ENCODE assay signal across 8 cellular contexts in genomic region chr17:35578195-35578928, GRCh38. TPM values are rescaled to one million over a fixed set of nuclear protein-coding genes. Genes with fewer than 3 reads are reported as not detected.
DNase-seq lines count a peak whose midpoint lies in the region; ATAC-seq, FAIRE-seq and TF ChIP-seq lines count a peak whose summit lies in the region.

Gene PEX12 (minus strand): TSS chr17:35578571. CDS start chr17:35578021, 550 bp downstream.

- no peak within 1 kb of the TSS for H2AK5ac ChIP-seq in H1 (ENCODE audit: low read depth, low read length)

- H3K27ac ChIP-seq in H1 (ENCODE audit: low read depth, low read length) = peak within 1 kb of the TSS; percentile 58

- no peak within 1 kb of the TSS for H3K4ac ChIP-seq in H1 (replicated peaks; ENCODE audit: insufficient read length, low read depth, low read length)

- H2BK15ac ChIP-seq in H1 (ENCODE audit: low read length) = peak within 1 kb of the TSS; percentile 40

- no peak within 1 kb of the TSS for H3K23ac ChIP-seq in H1 (ENCODE audit: insufficient read length)

- POLR2A ChIA-PET in H1 (lab: Charles Lee; ENCODE audit: partially characterized antibody) = interaction anchor here (0.8 to 2.7 kb wide), 11 partner anchors 8 to 232 kb away, joined by 3 to 14 read pairs (median 4); partner anchors contain the start of gene AP2B1

- TF ChIP-seq CTCF in CD14-positive monocyte (IDR thresholded peaks at IDR 0.05) (no peak), H1 (IDR thresholded peaks at IDR 0.05; ENCODE audit: control extremely low read depth in 1 of 3, insufficient read depth in 1 of 3, low read depth in 1 of 3, low read length in 3 of 3) (no peak)

- TF ChIP-seq EP300 in H1 (IDR thresholded peaks at IDR 0.05; ENCODE audit: borderline replicate concordance in 1 of 2, low read depth in 2 of 2, low read length in 2 of 2) = no peak

- peak within 1 kb of the TSS; percentile 88 to 95 (median 91) for H3K27ac Mint-ChIP-seq in CD14-positive monocyte
- H3K27ac Mint-ChIP-seq in memory B cell = peak within 1 kb of the TSS; percentile 97

- no peaks in the 10 kb centered on the region for H4K20me1 ChIP-seq in H1 (replicated peaks in 1 of 2; ENCODE audit: control insufficient read depth in 1 of 2, insufficient read depth in 2 of 2, low read length in 2 of 2)

- peaks cover 19 to 20% of the 10 kb centered on the region in 2 donors for H3K36me3 Mint-ChIP-seq in CD14-positive monocyte
- peaks cover 5% of the 10 kb centered on the region for H3K36me3 Mint-ChIP-seq in memory B cell

- peak within 1 kb of the TSS; percentile 95 for H2AFZ ChIP-seq in H1 (ENCODE audit: low read length)

- no peak; a peak in 1 of 4 replicates for TF ChIP-seq RAD21 in H1 (IDR thresholded peaks at IDR 0.05 in 1 of 2, conservative IDR thresholded peaks at IDR 0.05 in 1 of 2; ENCODE audit: low read depth in 2 of 2, low read length in 2 of 2)

- no peak within 1 kb of the TSS for H2BK20ac ChIP-seq in H1 (ENCODE audit: low read length)

- WGBS in H1 (ENCODE audit: extremely low coverage in 1 of 2, insufficient coverage in 1 of 2, insufficient read length in 1 of 2, insufficient replicate concordance in 2 of 2, low coverage in 1 of 2, low lambda C conversion rate in 2 of 2, missing lambda C conversion rate in 1 of 2), 2 experiments = 1% methylated on average over 45 of the region's 45 CpGs; no CpG with 5 or more reads in 1 of the 2 experiments

- H3K56ac ChIP-seq in H1 (replicated peaks; ENCODE audit: insufficient read length, low read depth, low read length) = peak within 1 kb of the TSS; percentile 52

- H3K18ac ChIP-seq in H1 (ENCODE audit: extremely low read depth, low read length) = peak within 1 kb of the TSS; percentile 27; the same call in 1 of the 2 replicates

- H3K79me2 ChIP-seq in H1 (ENCODE audit: control insufficient read depth in 1 of 2, insufficient read depth in 2 of 2, low read length in 2 of 2) = no peaks in the 10 kb centered on the region

- peak within 1 kb of the TSS; percentile 81 to 85 (median 84) for H3K4me3 ChIP-seq in H1 (ENCODE audit: extremely low read depth in 1 of 4, insufficient read depth in 2 of 4, low read depth in 3 of 4, low read length in 4 of 4)

- H3K9me3 ChIP-seq in H1 (ENCODE audit: insufficient read depth in 2 of 2, low read depth in 1 of 2, low read length in 1 of 2) = no peaks in the 10 kb centered on the region

- peaks cover 0 to 16% (median 1%) of the 10 kb centered on the region in 4 experiments; a peak in 2 of 8 replicates for H3K36me3 ChIP-seq in H1 (ENCODE audit: control insufficient read depth in 2 of 4, insufficient read depth in 4 of 4, low read length in 3 of 4)

- no peaks in the 10 kb centered on the region for H3K27me3 ChIP-seq in H1 (replicated peaks in 1 of 4; ENCODE audit: control insufficient read depth in 3 of 4, extremely low read depth in 1 of 4, insufficient read depth in 3 of 4, low read length in 3 of 4)

- peak within 1 kb of the TSS; percentile 80 to 90 (median 82) for H3K9ac ChIP-seq in H1 (replicated peaks in 1 of 4; ENCODE audit: extremely low read depth in 1 of 4, low read depth in 3 of 4, low read length in 3 of 4)

- no peak within 1 kb of the TSS for H3K14ac ChIP-seq in H1 (ENCODE audit: insufficient read length)

- peaks cover 0 to 4% (median 0%) of the 10 kb centered on the region in 7 donors for H3K9me3 Mint-ChIP-seq in CD14-positive monocyte
- H3K9me3 Mint-ChIP-seq in memory B cell = no peaks in the 10 kb centered on the region

- peak within 1 kb of the TSS; percentile 81 for H2BK5ac ChIP-seq in H1 (ENCODE audit: low read depth, low read length)

- peak within 1 kb of the TSS; percentile 70 for H4K5ac ChIP-seq in H1 (ENCODE audit: insufficient read length, low read depth, low read length)

- peaks cover 8% of the 10 kb centered on the region for H3K23me2 ChIP-seq in H1 (ENCODE audit: low read depth, low read length)

- peak within 1 kb of the TSS; percentile 92 to 94 for H3K4me2 ChIP-seq in H1 (ENCODE audit: insufficient read depth in 1 of 2, low read depth in 2 of 2, low read length in 2 of 2)

- ATAC-seq in GM19463 (IDR thresholded peaks at IDR 0.05; ENCODE audit: unreplicated experiment) = peak; percentile 89
- ATAC-seq in memory B cell (ENCODE audit: low read depth) = peak; percentile 98

- H4K91ac ChIP-seq in H1 (replicated peaks; ENCODE audit: insufficient read length, low read length) = no peak within 1 kb of the TSS

- H3K79me1 ChIP-seq in H1 (ENCODE audit: low read depth, low read length) = no peaks in the 10 kb centered on the region

- H3K27me3 Mint-ChIP-seq in CD14-positive monocyte (ENCODE audit: low read depth in 3 of 3) (peaks cover 4 to 7% (median 6%) of the 10 kb centered on the region in 3 donors), memory B cell (no peaks in the 10 kb centered on the region)

- CTCF ChIA-PET in H1 (lab: Charles Lee; ENCODE audit: partially characterized antibody) = interaction anchor here (0.6 to 1.4 kb wide), 6 partner anchors 8 to 264 kb away, joined by 3 to 6 read pairs (median 3); partner anchors contain the start of gene AP2B1

- H4K8ac ChIP-seq in H1 (ENCODE audit: extremely low read depth, insufficient read depth, low read length) = peak within 1 kb of the TSS; percentile 95

- peaks cover 0 to 2% (median under 1%) of the 10 kb centered on the region in 4 experiments; a peak in 1 of 7 replicates for H3K4me1 ChIP-seq in H1 (replicated peaks in 1 of 4; ENCODE audit: control insufficient read depth in 3 of 4, insufficient read depth in 4 of 4, low read length in 3 of 4)

- peak; percentile 83 to 88 for TF ChIP-seq POLR2A in H1 (IDR thresholded peaks at IDR 0.05; ENCODE audit: control extremely low read depth in 1 of 2, low read depth in 2 of 2, low read length in 2 of 2)

- peak; percentile 19 for FAIRE-seq in H1 (lab: Jason Lieb, UNC)

- peaks cover 18% of the 10 kb centered on the region for H3K4me1 Mint-ChIP-seq in CD14-positive monocyte
- peaks cover 10% of the 10 kb centered on the region for H3K4me1 Mint-ChIP-seq in memory B cell

- intact Hi-C loops in CD14-positive monocyte (cut with micrococcal nuclease) = no loop called here

- DNase-seq in CD14-positive monocyte (ENCODE audit: low spot score) (peak; percentile 77), HS-5 (ENCODE audit: low read depth) (peak; percentile 45), NK-92 (lab: John Stamatoyannopoulos, UW; ENCODE audit: unreplicated experiment) (peak; percentile 48), H1 (ENCODE audit: low read depth in 1 of 2, low spot score in 2 of 2) (peak; percentile 50 to 80), memory B cell (ENCODE audit: low spot score in 2 of 2) (peak; percentile 71 to 79)
- DNase-seq in activated CD8-positive, alpha-beta memory T cell treated with anti-CD3 and anti-CD28 coated beads for 24 hours = peak; percentile 91
- DNase-seq in stimulated activated CD8-positive, alpha-beta memory T cell treated with anti-CD3 and anti-CD28 coated beads, Interleukin-12 subunit alpha, Interleukin-12 subunit beta, amount 100 ng/mL, for 1 hour (ENCODE audit: low read depth) = peak; percentile 82

- H3K4me3 Mint-ChIP-seq in CD14-positive monocyte (peak within 1 kb of the TSS; percentile 96 to 97), memory B cell (peak within 1 kb of the TSS; percentile 99)

- no peak within 1 kb of the TSS for H2BK120ac ChIP-seq in H1 (replicated peaks; ENCODE audit: low read depth, low read length)

- 0 out of 2 replicates have a peak within 1 kb of the TSS, but pooled peaks have one; percentile 65 for H2BK12ac ChIP-seq in H1 (ENCODE audit: low read depth, low read length)

TF ChIP-seq in H1, 55 proteins besides CTCF, POLR2A, EP300 and RAD21 (continues in another document):
- TF ChIP-seq TBP (IDR thresholded peaks at IDR 0.05; ENCODE audit: low read depth, low read length) = peak; percentile 85
- peak; percentile 91 to 98; a peak in 3 of 4 replicates for TF ChIP-seq SIN3A (conservative IDR thresholded peaks at IDR 0.05 in 1 of 2, IDR thresholded peaks at IDR 0.05 in 1 of 2; ENCODE audit: low read depth in 1 of 2, low read length in 2 of 2)
- peak; percentile 93 for TF ChIP-seq CTBP2 (IDR thresholded peaks at IDR 0.05; ENCODE audit: borderline replicate concordance, insufficient read depth, insufficient read length, low read length)
- TF ChIP-seq SP2 (IDR thresholded peaks at IDR 0.05; ENCODE audit: low read length) = peak; percentile 51; the same call in 1 of the 2 replicates
- no peak for TF ChIP-seq CHD1 (IDR thresholded peaks at IDR 0.05; ENCODE audit: low read depth, low read length)
- peak; percentile 93 for TF ChIP-seq EGR1 (IDR thresholded peaks at IDR 0.05; ENCODE audit: borderline replicate concordance, low read depth, low read length)
- peak; percentile 39; the same call in 1 of the 2 replicates for TF ChIP-seq BACH1 (IDR thresholded peaks at IDR 0.05; ENCODE audit: low read length)
- TF ChIP-seq, protein P1, sequence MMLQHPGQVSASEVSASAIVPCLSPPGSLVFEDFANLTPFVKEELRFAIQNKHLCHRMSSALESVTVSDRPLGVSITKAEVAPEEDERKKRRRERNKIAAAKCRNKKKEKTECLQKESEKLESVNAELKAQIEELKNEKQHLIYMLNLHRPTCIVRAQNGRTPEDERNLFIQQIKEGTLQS (IDR thresholded peaks at IDR 0.05; ENCODE audit: insufficient read depth, low read depth, low read length) = no peak
- TF ChIP-seq RFX5 (IDR thresholded peaks at IDR 0.05; ENCODE audit: borderline replicate concordance, low read depth, low read length) = no peak
- no peak for TF ChIP-seq SP4 (IDR thresholded peaks at IDR 0.05; ENCODE audit: low read length)

RNA-seq across cellular contexts. Expression of gene PEX12, which starts in this region (rescaled TPM):
- polyA plus RNA-seq in CD14-positive monocyte (under 1 TPM; 0.08 to 0.72 TPM), H1 (2011; rRNA removed) (4.5 and 5.9 TPM in 2 replicates)
- total RNA-seq in H1 (2021; fragmentation: NEBNext Ultra II Directional; extraction: Animal tissue kit (Norgen Biotek cat#: 25700)) = 2.5 and 3.0 TPM in 2 replicates
- polyA plus RNA-seq in H1 (2011; cell fraction: cytosol; rRNA removed) = 3.6 TPM
- polyA plus RNA-seq in H1 (2011; cell fraction: nucleus; rRNA removed) = 3.5 TPM
- polyA plus RNA-seq in H1 (2012, experiment 1 of 2) = 3.0 to 4.1 TPM (median 3.5 TPM) in 4 replicates
- polyA plus RNA-seq in H1 (2012, experiment 2 of 2) = 0.37 TPM
- polyA plus RNA-seq in H1 (2013, experiment 1 of 2) = 3.4 TPM
- polyA plus RNA-seq in H1 (2013, experiment 2 of 2) = 3.9 TPM
- 4.6 and 6.0 TPM in 2 replicates for polyA minus RNA-seq in H1 (2011; rRNA and poly(A)+ RNA removed)
- polyA minus RNA-seq in H1 (2011; cell fraction: cytosol; rRNA and poly(A)+ RNA removed) = 2.9 TPM
- 2.5 TPM for polyA minus RNA-seq in H1 (2011; cell fraction: nucleus; rRNA and poly(A)+ RNA removed)

Comparison
In these comparisons a context has a peak if more than half of its experiments do, and no peak if none do; other contexts are left out.
1. Peak in every context shown above with its lines: DNase-seq, ATAC-seq, H3K4me3 ChIP-seq and H3K27ac ChIP-seq.
2. Peak in DNase-seq in CD14-positive monocyte; RNA of the gene not detected or under 1 TPM.